In the genomic region with DNA sequence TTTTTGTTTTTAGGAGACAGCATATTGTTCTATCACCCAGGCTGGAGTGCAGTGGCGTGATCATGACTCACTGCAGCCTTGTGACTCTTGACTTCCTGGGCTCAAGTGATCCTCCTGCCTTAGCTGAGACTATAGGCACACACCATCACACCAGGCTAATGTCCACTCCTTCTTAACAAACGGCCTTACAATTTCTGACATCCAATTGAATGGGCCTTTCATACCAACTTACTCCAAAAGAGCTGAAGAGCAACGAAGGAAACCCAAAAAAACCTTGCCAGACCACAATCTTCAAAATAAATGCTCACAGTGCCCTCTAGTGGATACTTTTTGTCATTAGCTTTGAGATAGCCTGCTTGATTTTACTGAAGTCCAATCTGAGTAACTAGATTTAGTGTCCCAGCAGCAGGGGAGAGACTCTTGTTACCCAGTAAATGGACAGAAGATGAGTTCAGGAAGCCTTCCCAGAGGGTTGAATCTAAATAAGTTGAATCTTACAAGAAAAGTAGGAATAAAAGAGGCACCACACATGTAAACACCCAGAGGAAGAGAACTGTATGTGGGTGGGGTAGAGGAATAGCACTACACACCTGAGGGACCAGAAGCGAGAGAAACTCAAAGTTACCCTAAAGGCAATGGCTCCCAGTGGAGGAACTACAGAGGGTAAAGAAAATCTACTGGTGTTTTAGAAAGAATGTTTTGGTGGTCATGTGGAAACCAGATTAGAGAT, we compare ENCODE assay signal across 8 cellular contexts. TPM values are rescaled to one million over a fixed set of nuclear protein-coding genes. Genes with fewer than 3 reads are reported as not detected.
DNase-seq lines count a peak whose midpoint lies in the region; ATAC-seq lines count a peak whose summit lies in the region.

No MANE protein-coding gene starts in this region.

- no peak overlapping the region for H4K12ac ChIP-seq in trophoblast cell (ENCODE audit: low read depth, low read length)

- intact Hi-C loops in activated T-helper 2 cell treated with anti-CD3 and anti-CD28 coated beads, Interferon-gamma antibody, Interleukin-2, Interleukin-4, amounts not matched to agents 10 μg/mL and 5 μg/mL and 100 μg/mL, durations not matched to agents 14 hours and 24 hours and 36 hours (cut with micrococcal nuclease) = loop anchor here (1.0 to 10.0 kb wide), 4 partner anchors 9 to 329 kb away; a partner anchor contains a TSS

- peak overlapping the region; percentile 30 for H3K4me3 Mint-ChIP-seq in activated T-helper 2 cell treated with anti-CD3 and anti-CD28 coated beads, Interferon-gamma antibody, Interleukin-2, Interleukin-4, amounts not matched to agents 10 μg/mL and 5 μg/mL and 100 μg/mL, durations not matched to agents 14 hours and 24 hours and 36 hours (ENCODE audit: low read depth)

- no peak overlapping the region for H4K91ac ChIP-seq in trophoblast cell (ENCODE audit: low read depth, low read length)

- H3K4me1 Mint-ChIP-seq in activated T-helper 2 cell treated with anti-CD3 and anti-CD28 coated beads, Interferon-gamma antibody, Interleukin-2, Interleukin-4, amounts not matched to agents 10 μg/mL and 5 μg/mL and 100 μg/mL, durations not matched to agents 14 hours and 24 hours and 36 hours (ENCODE audit: low read depth) = peaks cover 48% of the 10 kb centered on the region

- H2BK12ac ChIP-seq in trophoblast cell (ENCODE audit: low read length) = no peak overlapping the region

- DNase-seq in Daoy (ENCODE audit: low read depth) = peak; percentile 62
- peak; percentile 62 for DNase-seq in HK-2 (ENCODE audit: unreplicated experiment)
- DNase-seq in NCI-H774 (lab: John Stamatoyannopoulos, UW) = peak; percentile 70
- DNase-seq in activated T-helper 2 cell treated with anti-CD3 and anti-CD28 coated beads, Interferon-gamma antibody, Interleukin-2, Interleukin-4, amounts not matched to agents 10 μg/mL and 5 μg/mL and 100 μg/mL, durations not matched to agents 14 hours and 24 hours and 36 hours (ENCODE audit: low spot score) = no peak
- peak; percentile 65 for DNase-seq in glomerular endothelial cell (ENCODE audit: extremely low read depth, low read depth, low spot score)
- DNase-seq in trophoblast cell = peak; percentile 42 to 91
- no peak for DNase-seq in UCSD-AML1 (lab: John Stamatoyannopoulos, UW; ENCODE audit: unreplicated experiment)

- H3K27ac Mint-ChIP-seq in activated T-helper 2 cell treated with anti-CD3 and anti-CD28 coated beads, Interferon-gamma antibody, Interleukin-2, Interleukin-4, amounts not matched to agents 10 μg/mL and 5 μg/mL and 100 μg/mL, durations not matched to agents 14 hours and 24 hours and 36 hours = peak overlapping the region; percentile 89

- no peaks in the 10 kb centered on the region for H3K9me3 ChIP-seq in trophoblast cell (ENCODE audit: insufficient read depth, low read depth, low read length)

- peaks cover 80% of the 10 kb centered on the region for H3K36me3 Mint-ChIP-seq in activated T-helper 2 cell treated with anti-CD3 and anti-CD28 coated beads, Interferon-gamma antibody, Interleukin-2, Interleukin-4, amounts not matched to agents 10 μg/mL and 5 μg/mL and 100 μg/mL, durations not matched to agents 14 hours and 24 hours and 36 hours (ENCODE audit: low read depth)

- H3K79me1 ChIP-seq in trophoblast cell (ENCODE audit: low read length) = no peaks in the 10 kb centered on the region

- no peaks in the 10 kb centered on the region for H3K27me3 Mint-ChIP-seq in activated T-helper 2 cell treated with anti-CD3 and anti-CD28 coated beads, Interferon-gamma antibody, Interleukin-2, Interleukin-4, amounts not matched to agents 10 μg/mL and 5 μg/mL and 100 μg/mL, durations not matched to agents 14 hours and 24 hours and 36 hours (ENCODE audit: low read depth)

- no peak overlapping the region for H3K18ac ChIP-seq in trophoblast cell (ENCODE audit: low read length)

- H4K8ac ChIP-seq in trophoblast cell (ENCODE audit: low read depth, low read length) = no peak overlapping the region

- no peak overlapping the region for H3K14ac ChIP-seq in trophoblast cell (ENCODE audit: low read length)

- H3K9ac ChIP-seq in trophoblast cell (ENCODE audit: low read length) = no peak overlapping the region

- no peak overlapping the region for H3K4me2 ChIP-seq in trophoblast cell (ENCODE audit: low read length)

- H2BK5ac ChIP-seq in trophoblast cell (ENCODE audit: low read depth, low read length, poor library complexity) = no peak overlapping the region

- peaks cover 2 to 28% of the 10 kb centered on the region in 2 experiments for H3K36me3 ChIP-seq in trophoblast cell (ENCODE audit: control insufficient read depth in 1 of 2, insufficient read depth in 2 of 2, low read length in 2 of 2)

- H2AFZ ChIP-seq in trophoblast cell (ENCODE audit: insufficient read depth, low read length, poor library complexity) = no peak overlapping the region

- peak; percentile 65 for ATAC-seq in GM21360 (IDR thresholded peaks at IDR 0.05; ENCODE audit: unreplicated experiment)

- peaks cover 0 to 2% of the 10 kb centered on the region in 2 experiments for H3K4me1 ChIP-seq in trophoblast cell (ENCODE audit: control insufficient read depth in 1 of 2, insufficient read depth in 2 of 2, low read length in 2 of 2)

- no peaks in the 10 kb centered on the region for H3K27me3 ChIP-seq in trophoblast cell (ENCODE audit: insufficient read depth, low read length)

- H3K4me3 ChIP-seq in trophoblast cell (ENCODE audit: low read depth, low read length) = no peak overlapping the region

- no peaks in the 10 kb centered on the region for H3K9me3 Mint-ChIP-seq in activated T-helper 2 cell treated with anti-CD3 and anti-CD28 coated beads, Interferon-gamma antibody, Interleukin-2, Interleukin-4, amounts not matched to agents 10 μg/mL and 5 μg/mL and 100 μg/mL, durations not matched to agents 14 hours and 24 hours and 36 hours

- H3K79me2 ChIP-seq in trophoblast cell (ENCODE audit: control insufficient read depth, insufficient read depth, low read length, poor library complexity) = no peaks in the 10 kb centered on the region

- no peak overlapping the region for H3K23ac ChIP-seq in trophoblast cell (ENCODE audit: low read length)

- H2AK5ac ChIP-seq in trophoblast cell (ENCODE audit: low read length) = no peak overlapping the region

- no peak overlapping the region for H3K4ac ChIP-seq in trophoblast cell (ENCODE audit: low read depth, low read length)

- H2BK120ac ChIP-seq in trophoblast cell (ENCODE audit: insufficient read depth, low read length, poor library complexity) = no peak overlapping the region

- no CpG with 5 or more reads among the region's 4 CpGs for WGBS in trophoblast cell (ENCODE audit: extremely low coverage, insufficient coverage, insufficient read length)

- no peak overlapping the region for H3K27ac ChIP-seq in trophoblast cell (ENCODE audit: low read depth, low read length)

RNA-seq across cellular contexts. Expression of a gene that starts 9.3 kb away (rescaled TPM):
- total RNA-seq in Daoy (2014; rRNA removed; shearing (Covaris generic)) = 72.1 and 74.4 TPM in 2 replicates
- total RNA-seq in activated T-helper 2 cell treated with anti-CD3 and anti-CD28 coated beads, Interferon-gamma antibody, Interleukin-2, Interleukin-4, amounts not matched to agents 10 μg/mL and 5 μg/mL and 100 μg/mL, durations not matched to agents 14 hours and 24 hours and 36 hours = 41.4 and 42.3 TPM in 2 replicates
- total RNA-seq in glomerular endothelial cell = 24.4 and 28.2 TPM in 2 replicates
- polyA plus RNA-seq in trophoblast cell (2013) = 28.4 and 28.5 TPM in 2 replicates

Comparison
In these comparisons a context has a peak if more than half of its experiments do, and no peak if none do; other contexts are left out.
1. DNase-seq: peak in Daoy (single experiment), HK-2 (single experiment), NCI-H774 (single experiment), glomerular endothelial cell (single experiment) and trophoblast cell (2 of 2); none in activated T-helper 2 cell treated with anti-CD3 and anti-CD28 coated beads, Interferon-gamma antibody, Interleukin-2, Interleukin-4, amounts not matched to agents 10 μg/mL and 5 μg/mL and 100 μg/mL, durations not matched to agents 14 hours and 24 hours and 36 hours (single experiment) and UCSD-AML1 (single experiment).